In the genomic region with DNA sequence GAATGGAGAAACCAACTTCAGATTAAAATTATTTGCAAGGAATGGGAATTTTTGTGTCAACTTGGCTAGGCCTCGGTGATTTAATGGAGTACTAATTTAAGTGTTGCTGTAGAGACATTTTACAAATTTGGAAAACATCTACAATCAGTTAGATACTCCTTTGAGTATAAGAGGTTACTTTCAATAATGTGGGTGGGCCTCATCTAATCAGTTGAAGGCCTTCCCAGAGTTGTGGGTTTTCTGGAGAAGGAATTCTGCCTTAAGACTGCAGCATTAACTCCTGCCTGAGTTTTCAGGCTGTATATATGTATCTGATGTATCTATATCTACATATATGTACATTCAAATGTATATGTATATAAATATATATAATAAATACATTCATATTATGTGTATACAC, we compare ENCODE assay signal across 36 cellular contexts. TPM values are rescaled to one million over a fixed set of nuclear protein-coding genes. Genes with fewer than 3 reads are reported as not detected.
"Had no signal": no experiment of that assay in that cellular context is flagged by ENCODE, and none has a peak within 500 bp of the region (broad histone marks: within the 10 kb centered on the region; RNA-seq: fewer than 3 reads in every experiment).

No MANE protein-coding gene starts in this region.

- DNase-seq: activated effector memory CD4-positive, alpha-beta T cell treated with anti-CD3 and anti-CD28 coated beads, Interleukin-2, amount 50 U/mL, for 16 hours; activated effector memory CD4-positive, alpha-beta T cell treated with Interleukin-2 at 50 U/mL for 16 hours; activated gamma-delta T cell; activated gamma-delta T cell treated with Interleukin-2 at 50 U/mL for 16 hours; activated naive CD4-positive, alpha-beta T cell; activated naive CD4-positive, alpha-beta T cell treated with anti-CD3 and anti-CD28 coated beads for 36 hours; activated naive CD4-positive, alpha-beta T cell treated with anti-CD3 and anti-CD28 coated beads, Interleukin-2, amount 10 ng/mL, durations not matched to agents 7 days and 5 days; activated naive CD4-positive, alpha-beta T cell treated with anti-CD3 and anti-CD28 coated beads, Interleukin-2, amount 50 U/mL, for 16 hours; activated naive CD4-positive, alpha-beta T cell treated with Interleukin-2 at 50 U/mL for 16 hours; activated naive CD8-positive, alpha-beta T cell treated with anti-CD3 and anti-CD28 coated beads for 36 hours; activated naive CD8-positive, alpha-beta T cell treated with anti-CD3 and anti-CD28 coated beads, Interleukin-2, amount 10 ng/mL, durations not matched to agents 7 days and 5 days; activated naive CD8-positive, alpha-beta T cell treated with anti-CD3 and anti-CD28 coated beads, Interleukin-2, amount 50 U/mL, for 24 hours; activated T-cell treated with anti-CD3 and anti-CD28 coated beads, Interleukin-2, amount 50 U/mL, for 4 hours; activated T-cell treated with anti-CD3 and anti-CD28 coated beads, Interleukin-2, amount 50 U/mL, for 48 hours; activated T-cell treated with anti-CD3 and anti-CD28 coated beads, Interleukin-2, amount 50 U/mL, for 72 hours; adrenal gland; amniotic stem cell; amygdala; anterior cingulate cortex; aorta; body of pancreas; brain microvascular endothelial cell; caudate nucleus; central memory CD4-positive, alpha-beta T cell; cerebellar nuclear complex had no signal

- FAIRE-seq: astrocyte, bronchial epithelial cell had no signal

- H3K9me3 ChIP-seq: ascending aorta, body of pancreas, breast epithelium had no signal

- H3K4me3 ChIP-seq: adrenal gland, ascending aorta, body of pancreas, breast epithelium, cardiac muscle cell had no signal

- H3K27me3 ChIP-seq: adrenal gland, ascending aorta, body of pancreas, brain microvascular endothelial cell, breast epithelium, cardiac muscle cell had no signal

- ATAC-seq: activated naive CD4-positive, alpha-beta T cell treated with anti-CD3 and anti-CD28 coated beads, Interleukin-2, amount 50 U/mL, for 72 hours; activated naive CD8-positive, alpha-beta T cell treated with anti-CD3 and anti-CD28 coated beads, Interleukin-2, amount 50 U/mL, for 24 hours; activated T-cell treated with anti-CD3 and anti-CD28 coated beads, Interleukin-2, amount 50 U/mL, for 4 hours; activated T-cell treated with anti-CD3 and anti-CD28 coated beads, Interleukin-2, amount 50 U/mL, for 72 hours; activated T-helper 17 cell treated with anti-CD3 and anti-CD28 coated beads, Interleukin-2, amount 50 U/mL, for 72 hours; body of pancreas had no signal

- H3K27ac ChIP-seq: adrenal gland, ascending aorta, body of pancreas, brain microvascular endothelial cell, breast epithelium, cardiac muscle cell had no signal

- H3K36me3 ChIP-seq: adrenal gland, ascending aorta, brain microvascular endothelial cell, breast epithelium, cardiac muscle cell had no signal

- H3K4me1 ChIP-seq: adrenal gland, ascending aorta, body of pancreas, breast epithelium had no signal

RNA-seq across cellular contexts. Expression of a gene that starts 47.6 kb away (rescaled TPM):
- total RNA-seq: activated naive CD4-positive, alpha-beta T cell treated with anti-CD3 and anti-CD28 coated beads for 36 hours; activated naive CD4-positive, alpha-beta T cell treated with anti-CD3 and anti-CD28 coated beads, Interleukin-2, amount 50 U/mL, for 72 hours; activated naive CD8-positive, alpha-beta T cell treated with anti-CD3 and anti-CD28 coated beads for 36 hours; activated naive CD8-positive, alpha-beta T cell treated with anti-CD3 and anti-CD28 coated beads, Interleukin-2, amount 10 ng/mL, durations not matched to agents 7 days and 5 days; activated T-cell treated with anti-CD3 and anti-CD28 coated beads, Interleukin-2, amount 50 U/mL, for 4 hours; activated T-helper 1 cell treated with anti-CD3 and anti-CD28 coated beads, Interleukin-12 subunit alpha, Interleukin-12 subunit beta, Interleukin-2, Interleukin-4 antibody, amounts not matched to agents 30 ng/mL and 10 ng/mL and 1 ng/mL, durations not matched to agents 14 hours and 24 hours and 36 hours; activated T-helper 17 cell treated with anti-CD3 and anti-CD28 coated beads, Interleukin-2, amount 50 U/mL, for 72 hours; activated T-helper 2 cell treated with anti-CD3 and anti-CD28 coated beads, Interferon-gamma antibody, Interleukin-2, Interleukin-4, amounts not matched to agents 10 μg/mL and 5 μg/mL and 100 μg/mL, durations not matched to agents 14 hours and 24 hours and 36 hours; aorta; ascending aorta; body of pancreas; cardiac muscle cell; cardiac septum had no signal
- polyA plus RNA-seq: adipose tissue, adrenal gland, aorta, cardiac muscle cell had no signal
